Comparison of ENCODE assay signal across 22 cellular contexts in the genomic region with DNA sequence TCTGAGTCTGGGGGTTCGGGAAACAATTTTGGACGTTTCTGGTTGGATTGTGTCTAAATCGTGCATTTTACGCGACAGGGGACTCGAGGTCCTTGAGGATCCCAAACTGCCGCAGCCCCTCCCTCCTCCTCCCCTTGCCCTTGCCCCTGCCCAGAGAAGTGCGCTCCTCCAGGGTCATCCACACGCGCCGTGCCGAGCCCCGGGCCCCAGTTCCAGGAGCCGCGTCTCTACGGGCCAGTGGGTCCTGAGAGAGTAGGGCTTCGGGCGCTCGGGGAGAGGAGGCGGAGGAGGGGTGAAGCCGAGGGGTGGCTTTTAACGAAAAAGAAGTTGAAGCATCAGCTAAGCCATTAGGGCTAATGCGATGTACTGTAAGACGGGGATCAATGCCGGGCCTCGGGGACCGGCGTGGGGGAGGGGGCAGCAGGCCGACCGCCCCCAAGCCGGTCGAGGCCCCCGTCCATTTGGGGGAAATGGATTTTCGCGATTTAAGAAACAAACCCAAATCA. TPM values are rescaled to one million over a fixed set of nuclear protein-coding genes. Genes with fewer than 3 reads are reported as not detected.
A peak's percentile ranks its signal among the peaks of the same experiment; 100 is the strongest.
DNase-seq lines count a peak whose midpoint lies in the region; ATAC-seq and TF ChIP-seq lines count a peak whose summit lies in the region.
"Had no signal": no experiment of that assay in that cellular context is flagged by ENCODE, and none has a peak within 500 bp of the region (broad histone marks: within the 10 kb centered on the region; RNA-seq: fewer than 3 reads in every experiment).

No MANE protein-coding gene starts in this region.

- no peak overlapping the region for H3K27ac Mint-ChIP-seq in MCF 10A (ENCODE audit: low read depth, unreplicated experiment)
- no peak overlapping the region for H3K27ac Mint-ChIP-seq in central memory CD8-positive, alpha-beta T cell (ENCODE audit: low read depth)
- H3K27ac Mint-ChIP-seq: CD4-positive, alpha-beta memory T cell had no signal

- H3K27ac ChIP-seq in breast epithelium (no peak overlapping the region), lower lobe of right lung (no peak overlapping the region), testis (no peak overlapping the region)
- H3K27ac ChIP-seq: colonic mucosa, epithelial cell of prostate, ovary, upper lobe of right lung, VCaP had no signal

- peaks cover 13% of the 10 kb centered on the region for H3K27me3 Mint-ChIP-seq in MCF 10A (ENCODE audit: insufficient read depth, unreplicated experiment)
- H3K27me3 Mint-ChIP-seq in central memory CD8-positive, alpha-beta T cell, result peaks cover 56% of the 10 kb centered on the region

- H3K4me1 ChIP-seq in breast epithelium, result no peaks in the 10 kb centered on the region
- H3K4me1 ChIP-seq in lower lobe of right lung, result peaks cover 26% of the 10 kb centered on the region
- H3K4me1 ChIP-seq in testis, result peaks cover 6% of the 10 kb centered on the region
- H3K4me1 ChIP-seq: colonic mucosa had no signal

- H3K9me3 ChIP-seq in breast epithelium (peaks cover 0 to 3% of the 10 kb centered on the region in 2 donors), lower lobe of right lung (no peaks in the 10 kb centered on the region), testis (no peaks in the 10 kb centered on the region)
- H3K9me3 ChIP-seq: colonic mucosa, upper lobe of right lung had no signal

- intact Hi-C loops in breast epithelium (cut with DNase I; ENCODE audit: low total_unique reads) (no loop called here), MCF 10A (cut with micrococcal nuclease) (no loop called here), lower lobe of right lung (cut with DNase I) (no loop called here), testis (cut with DNase I; ENCODE audit: low total_unique reads) (no loop called here)

- H3K4me3 ChIP-seq in breast epithelium (peak overlapping the region in 2 of 3 donors; percentile 24 to 49), lower lobe of right lung (peak overlapping the region; percentile 40), testis (peak overlapping the region; percentile 1 to 38)
- H3K4me3 ChIP-seq: colonic mucosa, ovary had no signal

- no TSS peak for BruUV-seq in MCF 10A (replicated peaks; lab: Mats Ljungman, UMichigan)

- H3K36me3 ChIP-seq in breast epithelium, result no peaks in the 10 kb centered on the region
- H3K36me3 ChIP-seq in lower lobe of right lung, result no peaks in the 10 kb centered on the region
- H3K36me3 ChIP-seq in testis (ENCODE audit: low read depth, missing control alignments), result no peaks in the 10 kb centered on the region
- H3K36me3 ChIP-seq: colonic mucosa, ovary, upper lobe of right lung had no signal

- TF ChIP-seq CTCF in breast epithelium (IDR thresholded peaks at IDR 0.05) (no peak), MCF 10A (IDR thresholded peaks at IDR 0.05; ENCODE audit: unreplicated experiment) (no peak), lower lobe of right lung (IDR thresholded peaks at IDR 0.05) (no peak), testis (IDR thresholded peaks at IDR 0.05) (no peak)

- H3K9me3 Mint-ChIP-seq in MCF 10A (ENCODE audit: unreplicated experiment), result no peaks in the 10 kb centered on the region
- no peaks in the 10 kb centered on the region for H3K9me3 Mint-ChIP-seq in central memory CD8-positive, alpha-beta T cell

- H3K27me3 ChIP-seq in breast epithelium (peaks cover 6 to 99% of the 10 kb centered on the region in 2 donors), lower lobe of right lung (ENCODE audit: low read depth) (peaks cover 99% of the 10 kb centered on the region), testis (no peaks in the 10 kb centered on the region)
- H3K27me3 ChIP-seq: ovary had no signal

- CTCF ChIA-PET in MCF 10A (lab: Yijun Ruan, JAX), result no interaction called here

- no peak overlapping the region for H3K4me3 Mint-ChIP-seq in MCF 10A (ENCODE audit: unreplicated experiment)
- peak overlapping the region; percentile 57 for H3K4me3 Mint-ChIP-seq in central memory CD8-positive, alpha-beta T cell

- no peak for ATAC-seq in central memory CD8-positive, alpha-beta T cell (replicated peaks; ENCODE audit: extremely low read depth, poor library complexity, severe bottlenecking)
- ATAC-seq in lower lobe of right lung (no peak), HG03280 (IDR thresholded peaks at IDR 0.05; ENCODE audit: unreplicated experiment) (no peak), GM21529 (IDR thresholded peaks at IDR 0.05; ENCODE audit: unreplicated experiment) (no peak), GM21360 (IDR thresholded peaks at IDR 0.05; ENCODE audit: unreplicated experiment) (no peak)
- ATAC-seq: upper lobe of right lung had no signal

- 1% methylated on average over 25 to 35 of the region's 35 CpGs for WGBS in testis, 2 donors

- DNase-seq in breast epithelium (ENCODE audit: low spot score in 2 of 2), result no peak
- no peak for DNase-seq in MCF 10A (ENCODE audit: unreplicated experiment)
- no peak for DNase-seq in central memory CD8-positive, alpha-beta T cell (ENCODE audit: low spot score in 2 of 2)
- no peak for DNase-seq in lower lobe of right lung
- no peak for DNase-seq in testis
- DNase-seq: activated effector memory CD4-positive, alpha-beta T cell treated with anti-CD3 and anti-CD28 coated beads, Interleukin-2, amount 50 U/mL, for 16 hours; amygdala; CD4-positive, alpha-beta memory T cell; colonic mucosa; Karpas-422; ovary; stimulated activated CD4-positive, alpha-beta T cell treated with anti-CD3 and anti-CD28 coated beads, Interleukin-4, amount 100 ng/mL, for 4 hours; upper lobe of right lung had no signal

- no peak for TF ChIP-seq POLR2A in breast epithelium (IDR thresholded peaks at IDR 0.05)
- no peak for TF ChIP-seq POLR2A in testis (IDR thresholded peaks at IDR 0.05)

- no peaks in the 10 kb centered on the region for H3K36me3 Mint-ChIP-seq in MCF 10A (ENCODE audit: insufficient read depth, unreplicated experiment)
- H3K36me3 Mint-ChIP-seq in central memory CD8-positive, alpha-beta T cell (ENCODE audit: insufficient read depth), result no peaks in the 10 kb centered on the region
- H3K36me3 Mint-ChIP-seq: CD4-positive, alpha-beta memory T cell had no signal

- POLR2A ChIA-PET in MCF 10A (lab: Yijun Ruan, JAX), result no interaction called here

- H3K4me1 Mint-ChIP-seq in MCF 10A (ENCODE audit: insufficient read depth, unreplicated experiment), result no peaks in the 10 kb centered on the region
- H3K4me1 Mint-ChIP-seq in central memory CD8-positive, alpha-beta T cell, result peaks cover 18% of the 10 kb centered on the region

RNA-seq across cellular contexts. Expression of gene HMX1, which starts 13.9 kb away (rescaled TPM):
- total RNA-seq in breast epithelium, result not detected
- not detected in 2 replicates for total RNA-seq in MCF 10A (2022)
- total RNA-seq in lower lobe of right lung, result not detected
- total RNA-seq in testis, result 1 to 10 TPM; 4.2 to 7.3 TPM
- polyA plus RNA-seq in testis (ENCODE audit: insufficient read depth, low read depth, low replicate concordance), result 0.65 TPM
- total RNA-seq: activated CD8-positive, alpha-beta memory T cell treated with anti-CD3 and anti-CD28 coated beads for 36 hours; CD4-positive, alpha-beta memory T cell; colonic mucosa; kidney epithelial cell; mononuclear cell; ovary; skeletal muscle tissue; upper lobe of right lung had no signal
- polyA plus RNA-seq: CD4-positive, alpha-beta memory T cell; ovary had no signal
